In genomic region chr9:83977196-83977595, GRCh38 we compare ENCODE assay signal across 1 cellular context.
A peak's percentile ranks its signal among the peaks of the same experiment; 100 is the strongest.
TF ChIP-seq lines count a peak whose summit lies in the region.

No MANE protein-coding gene starts in this region.

TF ChIP-seq in HepG2, 621 proteins besides CTCF, POLR2A, EP300 and RAD21:
- no peak for TF ChIP-seq RNF219 (CRISPR knock-in tag; IDR thresholded peaks at IDR 0.05)
- TF ChIP-seq MAFK (conservative IDR thresholded peaks at IDR 0.05 in 1 of 2, IDR thresholded peaks at IDR 0.05 in 1 of 2; ENCODE audit: low read length in 2 of 2), result peak; percentile 66 to 70
- TF ChIP-seq MAFF (IDR thresholded peaks at IDR 0.05; ENCODE audit: low read depth, low read length), result peak; percentile 49
- no peak for TF ChIP-seq POGK (CRISPR knock-in tag; conservative IDR thresholded peaks at IDR 0.05)
TF ChIP-seq in HepG2: peak in this region for 2.
